2 cellular contexts compared by ENCODE assay signal in the genomic region with DNA sequence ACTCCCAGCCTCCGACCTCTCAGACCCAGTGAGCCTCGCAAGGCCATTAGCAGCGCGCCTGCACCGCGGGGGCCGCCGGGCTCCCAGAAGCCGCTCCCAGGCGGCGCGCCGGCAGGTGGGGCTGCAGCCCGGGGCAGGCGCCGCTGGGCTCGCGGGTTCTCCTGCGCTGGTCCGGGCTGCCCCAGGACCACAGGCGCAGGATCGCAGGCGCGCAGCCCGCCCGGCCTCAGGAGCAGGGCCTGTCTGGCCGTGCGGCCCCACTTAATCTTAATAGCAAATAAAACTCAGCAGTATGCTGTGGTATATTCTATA.
TF ChIP-seq lines count a peak whose summit lies in the region.

No MANE protein-coding gene starts in this region.

TF ChIP-seq in A549, 52 proteins besides CTCF, POLR2A, EP300 and RAD21:
- TF ChIP-seq, protein P1, sequence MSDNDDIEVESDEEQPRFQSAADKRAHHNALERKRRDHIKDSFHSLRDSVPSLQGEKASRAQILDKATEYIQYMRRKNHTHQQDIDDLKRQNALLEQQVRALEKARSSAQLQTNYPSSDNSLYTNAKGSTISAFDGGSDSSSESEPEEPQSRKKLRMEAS (IDR thresholded peaks at IDR 0.05) = peak; percentile 16; the same call in 1 of the 2 replicates
- TF ChIP-seq SMC3 (IDR thresholded peaks at IDR 0.05) = peak; percentile 45

TF ChIP-seq in K562, 482 proteins besides CTCF, POLR2A, EP300 and RAD21:
- peak; percentile 39 to 51; a peak in 3 of 4 replicates for TF ChIP-seq NRF1 (conservative IDR thresholded peaks at IDR 0.05 in 1 of 2, IDR thresholded peaks at IDR 0.05 in 1 of 2)
